In genomic region chr9:114385412-114386181, GRCh38 we compare ENCODE assay signal across 8 cellular contexts. TPM values are rescaled to one million over a fixed set of nuclear protein-coding genes. Genes with fewer than 3 reads are reported as not detected.
DNase-seq lines count a peak whose midpoint lies in the region; ATAC-seq and TF ChIP-seq lines count a peak whose summit lies in the region.

No MANE protein-coding gene starts in this region.

- no peaks in the 10 kb centered on the region for H3K9me3 Mint-ChIP-seq in nephron
- H3K9me3 Mint-ChIP-seq in endodermal cell = no peaks in the 10 kb centered on the region

- WGBS in endodermal cell (ENCODE audit: insufficient coverage in 1 of 2, insufficient read length in 1 of 2), 2 experiments = 70 to 82% methylated on average over 5 to 11 of the region's 11 CpGs

- H3K36me3 ChIP-seq in endodermal cell (ENCODE audit: control insufficient read depth, insufficient read depth, low read length) = no peaks in the 10 kb centered on the region

- H3K27ac Mint-ChIP-seq in nephron (peak overlapping the region; percentile 28 to 98 (median 96)), endodermal cell (no peak overlapping the region)

- no peak overlapping the region for H3K27ac ChIP-seq in endodermal cell (ENCODE audit: low read depth, low read length)

- H3K4me1 ChIP-seq in endodermal cell (ENCODE audit: control insufficient read depth, insufficient read depth, low read length) = peaks cover 14% of the 10 kb centered on the region

- H3K4me3 Mint-ChIP-seq in nephron = peak overlapping the region; percentile 90 to 95 (median 91)
- no peak overlapping the region for H3K4me3 Mint-ChIP-seq in endodermal cell

- H3K4me1 Mint-ChIP-seq in nephron (peaks cover 63% of the 10 kb centered on the region), endodermal cell (peaks cover 46% of the 10 kb centered on the region)

- H3K27me3 ChIP-seq in endodermal cell (ENCODE audit: control insufficient read depth, insufficient read depth, low read length, poor library complexity, severe bottlenecking) = peaks cover 22% of the 10 kb centered on the region

- H3K36me3 Mint-ChIP-seq in nephron (ENCODE audit: low read depth) (no peaks in the 10 kb centered on the region), endodermal cell (ENCODE audit: low read depth) (no peaks in the 10 kb centered on the region)

- no peaks in the 10 kb centered on the region for H3K9me3 ChIP-seq in endodermal cell (ENCODE audit: control insufficient read depth, low read length)

- TF ChIP-seq CTCF in nephron (IDR thresholded peaks at IDR 0.05; ENCODE audit: unreplicated experiment in 3 of 3) (no peak), endodermal cell (conservative IDR thresholded peaks at IDR 0.05) (no peak)

- DNase-seq in NK-92 (lab: John Stamatoyannopoulos, UW; ENCODE audit: unreplicated experiment) (peak; percentile 31), stromal cell of bone marrow (ENCODE audit: low read depth) (peak; percentile 85), endodermal cell (no peak)
- DNase-seq in activated CD8-positive, alpha-beta memory T cell treated with anti-CD3 and anti-CD28 coated beads, Interleukin-2, amount 50 U/mL, for 24 hours (ENCODE audit: extremely low read depth) = peak; percentile 86

- H3K4me3 ChIP-seq in GM08714 (ENCODE audit: low read length) = peak overlapping the region; percentile 71; the same call in 1 of the 2 replicates
- no peak overlapping the region for H3K4me3 ChIP-seq in endodermal cell (ENCODE audit: low read length)

- peaks cover 6% of the 10 kb centered on the region for H3K27me3 Mint-ChIP-seq in nephron (ENCODE audit: low read depth)
- H3K27me3 Mint-ChIP-seq in endodermal cell (ENCODE audit: insufficient read depth) = peaks cover 8% of the 10 kb centered on the region

- peak; percentile 83 for ATAC-seq in HG02588 (IDR thresholded peaks at IDR 0.05; ENCODE audit: unreplicated experiment)
- ATAC-seq in esophagus mucosa = peak; percentile 92

- H3K9ac ChIP-seq in endodermal cell (ENCODE audit: extremely low read depth, low read length, poor library complexity, severe bottlenecking) = no peak overlapping the region

RNA-seq across cellular contexts. Expression of gene AKNA, which starts 2.2 kb away (rescaled TPM):
- 5.7 TPM for total RNA-seq in esophagus mucosa
- 10 to 100 TPM; 12.2 to 15.4 TPM for total RNA-seq in endodermal cell
- 16.6 TPM for polyA plus RNA-seq in endodermal cell (2013, experiment 1 of 2)
- 16.2 TPM for polyA plus RNA-seq in endodermal cell (2013, experiment 2 of 2)

RNA-seq across cellular contexts. Expression of gene ORM2, which starts 55.9 kb away (rescaled TPM):
- total RNA-seq in esophagus mucosa (0.36 TPM), endodermal cell (under 1 TPM; 0.59 to 0.80 TPM)
- polyA plus RNA-seq in endodermal cell (2013, experiment 1 of 2) = not detected
- not detected for polyA plus RNA-seq in endodermal cell (2013, experiment 2 of 2)
